1 cellular context compared by ENCODE assay signal in the genomic region with DNA sequence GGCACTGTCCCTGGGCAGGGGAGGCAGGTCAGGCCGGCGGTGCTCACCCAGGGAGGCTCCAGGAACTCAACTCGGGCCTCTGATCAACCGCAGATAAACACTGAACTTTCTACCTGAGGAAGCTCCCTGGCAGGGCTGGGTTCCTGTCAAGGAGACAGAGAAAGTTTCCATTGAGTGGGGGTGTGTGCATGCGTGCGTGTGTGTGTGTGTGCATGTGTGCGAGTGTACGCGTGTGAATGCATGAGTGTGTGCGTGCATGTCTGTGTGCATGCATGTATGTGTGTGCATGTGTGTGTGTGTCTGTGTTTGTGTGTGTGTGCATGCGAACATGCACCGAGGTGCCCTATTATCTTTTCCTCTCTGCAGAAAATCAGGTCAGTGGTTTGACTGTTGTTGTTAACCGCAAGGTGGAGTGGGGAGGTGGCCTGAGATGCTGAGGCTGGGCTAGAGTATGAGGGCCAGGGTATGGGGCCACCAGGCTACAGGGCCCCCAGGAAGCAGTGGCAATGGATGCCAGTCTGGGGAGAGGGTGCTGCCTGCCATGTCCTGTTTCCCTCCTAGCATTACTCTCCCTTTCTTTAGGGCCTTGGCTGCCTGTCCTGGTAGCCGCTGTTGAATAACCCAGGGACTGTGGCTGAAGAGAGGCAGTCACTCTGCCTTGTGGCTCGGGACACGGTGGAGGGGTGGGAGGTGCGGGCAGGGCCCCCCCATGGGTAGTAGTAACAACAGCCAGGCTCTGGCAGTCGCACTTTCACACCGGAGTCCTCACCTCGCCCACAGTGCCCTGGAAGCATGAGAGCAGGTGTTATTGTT.
A peak's percentile ranks its signal among the peaks of the same experiment; 100 is the strongest.
TF ChIP-seq lines count a peak whose summit lies in the region.

No MANE protein-coding gene starts in this region.

TF ChIP-seq in HepG2, 621 proteins besides CTCF, POLR2A, EP300 and RAD21 (continued from another document and continues in another):
- TF ChIP-seq, protein P1, sequence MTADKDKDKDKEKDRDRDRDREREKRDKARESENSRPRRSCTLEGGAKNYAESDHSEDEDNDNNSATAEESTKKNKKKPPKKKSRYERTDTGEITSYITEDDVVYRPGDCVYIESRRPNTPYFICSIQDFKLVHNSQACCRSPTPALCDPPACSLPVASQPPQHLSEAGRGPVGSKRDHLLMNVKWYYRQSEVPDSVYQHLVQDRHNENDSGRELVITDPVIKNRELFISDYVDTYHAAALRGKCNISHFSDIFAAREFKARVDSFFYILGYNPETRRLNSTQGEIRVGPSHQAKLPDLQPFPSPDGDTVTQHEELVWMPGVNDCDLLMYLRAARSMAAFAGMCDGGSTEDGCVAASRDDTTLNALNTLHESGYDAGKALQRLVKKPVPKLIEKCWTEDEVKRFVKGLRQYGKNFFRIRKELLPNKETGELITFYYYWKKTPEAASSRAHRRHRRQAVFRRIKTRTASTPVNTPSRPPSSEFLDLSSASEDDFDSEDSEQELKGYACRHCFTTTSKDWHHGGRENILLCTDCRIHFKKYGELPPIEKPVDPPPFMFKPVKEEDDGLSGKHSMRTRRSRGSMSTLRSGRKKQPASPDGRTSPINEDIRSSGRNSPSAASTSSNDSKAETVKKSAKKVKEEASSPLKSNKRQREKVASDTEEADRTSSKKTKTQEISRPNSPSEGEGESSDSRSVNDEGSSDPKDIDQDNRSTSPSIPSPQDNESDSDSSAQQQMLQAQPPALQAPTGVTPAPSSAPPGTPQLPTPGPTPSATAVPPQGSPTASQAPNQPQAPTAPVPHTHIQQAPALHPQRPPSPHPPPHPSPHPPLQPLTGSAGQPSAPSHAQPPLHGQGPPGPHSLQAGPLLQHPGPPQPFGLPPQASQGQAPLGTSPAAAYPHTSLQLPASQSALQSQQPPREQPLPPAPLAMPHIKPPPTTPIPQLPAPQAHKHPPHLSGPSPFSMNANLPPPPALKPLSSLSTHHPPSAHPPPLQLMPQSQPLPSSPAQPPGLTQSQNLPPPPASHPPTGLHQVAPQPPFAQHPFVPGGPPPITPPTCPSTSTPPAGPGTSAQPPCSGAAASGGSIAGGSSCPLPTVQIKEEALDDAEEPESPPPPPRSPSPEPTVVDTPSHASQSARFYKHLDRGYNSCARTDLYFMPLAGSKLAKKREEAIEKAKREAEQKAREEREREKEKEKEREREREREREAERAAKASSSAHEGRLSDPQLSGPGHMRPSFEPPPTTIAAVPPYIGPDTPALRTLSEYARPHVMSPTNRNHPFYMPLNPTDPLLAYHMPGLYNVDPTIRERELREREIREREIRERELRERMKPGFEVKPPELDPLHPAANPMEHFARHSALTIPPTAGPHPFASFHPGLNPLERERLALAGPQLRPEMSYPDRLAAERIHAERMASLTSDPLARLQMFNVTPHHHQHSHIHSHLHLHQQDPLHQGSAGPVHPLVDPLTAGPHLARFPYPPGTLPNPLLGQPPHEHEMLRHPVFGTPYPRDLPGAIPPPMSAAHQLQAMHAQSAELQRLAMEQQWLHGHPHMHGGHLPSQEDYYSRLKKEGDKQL (CRISPR knock-in tag; IDR thresholded peaks at IDR 0.05; ENCODE audit: low read depth) = no peak
- TF ChIP-seq, protein P2, sequence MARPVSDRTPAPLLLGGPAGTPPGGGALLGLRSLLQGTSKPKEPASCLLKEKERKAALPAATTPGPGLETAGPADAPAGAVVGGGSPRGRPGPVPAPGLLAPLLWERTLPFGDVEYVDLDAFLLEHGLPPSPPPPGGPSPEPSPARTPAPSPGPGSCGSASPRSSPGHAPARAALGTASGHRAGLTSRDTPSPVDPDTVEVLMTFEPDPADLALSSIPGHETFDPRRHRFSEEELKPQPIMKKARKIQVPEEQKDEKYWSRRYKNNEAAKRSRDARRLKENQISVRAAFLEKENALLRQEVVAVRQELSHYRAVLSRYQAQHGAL (CRISPR knock-in tag; IDR thresholded peaks at IDR 0.05; ENCODE audit: not compliant biosample characterization) = no peak
- TF ChIP-seq, protein P3, sequence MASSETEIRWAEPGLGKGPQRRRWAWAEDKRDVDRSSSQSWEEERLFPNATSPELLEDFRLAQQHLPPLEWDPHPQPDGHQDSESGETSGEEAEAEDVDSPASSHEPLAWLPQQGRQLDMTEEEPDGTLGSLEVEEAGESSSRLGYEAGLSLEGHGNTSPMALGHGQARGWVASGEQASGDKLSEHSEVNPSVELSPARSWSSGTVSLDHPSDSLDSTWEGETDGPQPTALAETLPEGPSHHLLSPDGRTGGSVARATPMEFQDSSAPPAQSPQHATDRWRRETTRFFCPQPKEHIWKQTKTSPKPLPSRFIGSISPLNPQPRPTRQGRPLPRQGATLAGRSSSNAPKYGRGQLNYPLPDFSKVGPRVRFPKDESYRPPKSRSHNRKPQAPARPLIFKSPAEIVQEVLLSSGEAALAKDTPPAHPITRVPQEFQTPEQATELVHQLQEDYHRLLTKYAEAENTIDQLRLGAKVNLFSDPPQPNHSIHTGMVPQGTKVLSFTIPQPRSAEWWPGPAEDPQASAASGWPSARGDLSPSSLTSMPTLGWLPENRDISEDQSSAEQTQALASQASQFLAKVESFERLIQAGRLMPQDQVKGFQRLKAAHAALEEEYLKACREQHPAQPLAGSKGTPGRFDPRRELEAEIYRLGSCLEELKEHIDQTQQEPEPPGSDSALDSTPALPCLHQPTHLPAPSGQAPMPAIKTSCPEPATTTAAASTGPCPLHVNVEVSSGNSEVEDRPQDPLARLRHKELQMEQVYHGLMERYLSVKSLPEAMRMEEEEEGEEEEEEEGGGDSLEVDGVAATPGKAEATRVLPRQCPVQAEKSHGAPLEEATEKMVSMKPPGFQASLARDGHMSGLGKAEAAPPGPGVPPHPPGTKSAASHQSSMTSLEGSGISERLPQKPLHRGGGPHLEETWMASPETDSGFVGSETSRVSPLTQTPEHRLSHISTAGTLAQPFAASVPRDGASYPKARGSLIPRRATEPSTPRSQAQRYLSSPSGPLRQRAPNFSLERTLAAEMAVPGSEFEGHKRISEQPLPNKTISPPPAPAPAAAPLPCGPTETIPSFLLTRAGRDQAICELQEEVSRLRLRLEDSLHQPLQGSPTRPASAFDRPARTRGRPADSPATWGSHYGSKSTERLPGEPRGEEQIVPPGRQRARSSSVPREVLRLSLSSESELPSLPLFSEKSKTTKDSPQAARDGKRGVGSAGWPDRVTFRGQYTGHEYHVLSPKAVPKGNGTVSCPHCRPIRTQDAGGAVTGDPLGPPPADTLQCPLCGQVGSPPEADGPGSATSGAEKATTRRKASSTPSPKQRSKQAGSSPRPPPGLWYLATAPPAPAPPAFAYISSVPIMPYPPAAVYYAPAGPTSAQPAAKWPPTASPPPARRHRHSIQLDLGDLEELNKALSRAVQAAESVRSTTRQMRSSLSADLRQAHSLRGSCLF (CRISPR knock-in tag; IDR thresholded peaks at IDR 0.05; ENCODE audit: borderline replicate concordance) = no peak
- TF ChIP-seq ZNF446 (CRISPR knock-in tag; IDR thresholded peaks at IDR 0.05) = no peak
- TF ChIP-seq, protein P4, sequence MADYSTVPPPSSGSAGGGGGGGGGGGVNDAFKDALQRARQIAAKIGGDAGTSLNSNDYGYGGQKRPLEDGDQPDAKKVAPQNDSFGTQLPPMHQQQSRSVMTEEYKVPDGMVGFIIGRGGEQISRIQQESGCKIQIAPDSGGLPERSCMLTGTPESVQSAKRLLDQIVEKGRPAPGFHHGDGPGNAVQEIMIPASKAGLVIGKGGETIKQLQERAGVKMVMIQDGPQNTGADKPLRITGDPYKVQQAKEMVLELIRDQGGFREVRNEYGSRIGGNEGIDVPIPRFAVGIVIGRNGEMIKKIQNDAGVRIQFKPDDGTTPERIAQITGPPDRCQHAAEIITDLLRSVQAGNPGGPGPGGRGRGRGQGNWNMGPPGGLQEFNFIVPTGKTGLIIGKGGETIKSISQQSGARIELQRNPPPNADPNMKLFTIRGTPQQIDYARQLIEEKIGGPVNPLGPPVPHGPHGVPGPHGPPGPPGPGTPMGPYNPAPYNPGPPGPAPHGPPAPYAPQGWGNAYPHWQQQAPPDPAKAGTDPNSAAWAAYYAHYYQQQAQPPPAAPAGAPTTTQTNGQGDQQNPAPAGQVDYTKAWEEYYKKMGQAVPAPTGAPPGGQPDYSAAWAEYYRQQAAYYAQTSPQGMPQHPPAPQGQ (CRISPR knock-in tag; IDR thresholded peaks at IDR 0.05; ENCODE audit: borderline replicate concordance) = no peak
- TF ChIP-seq ZNF891 (CRISPR knock-in tag; IDR thresholded peaks at IDR 0.05) = 0 out of 2 replicates have a peak, but pooled peaks have one; percentile 20
- TF ChIP-seq KMT2B (CRISPR knock-in tag; IDR thresholded peaks at IDR 0.05) = no peak
- TF ChIP-seq, protein P5, sequence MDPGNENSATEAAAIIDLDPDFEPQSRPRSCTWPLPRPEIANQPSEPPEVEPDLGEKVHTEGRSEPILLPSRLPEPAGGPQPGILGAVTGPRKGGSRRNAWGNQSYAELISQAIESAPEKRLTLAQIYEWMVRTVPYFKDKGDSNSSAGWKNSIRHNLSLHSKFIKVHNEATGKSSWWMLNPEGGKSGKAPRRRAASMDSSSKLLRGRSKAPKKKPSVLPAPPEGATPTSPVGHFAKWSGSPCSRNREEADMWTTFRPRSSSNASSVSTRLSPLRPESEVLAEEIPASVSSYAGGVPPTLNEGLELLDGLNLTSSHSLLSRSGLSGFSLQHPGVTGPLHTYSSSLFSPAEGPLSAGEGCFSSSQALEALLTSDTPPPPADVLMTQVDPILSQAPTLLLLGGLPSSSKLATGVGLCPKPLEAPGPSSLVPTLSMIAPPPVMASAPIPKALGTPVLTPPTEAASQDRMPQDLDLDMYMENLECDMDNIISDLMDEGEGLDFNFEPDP (CRISPR knock-in tag; conservative IDR thresholded peaks at IDR 0.05) = no peak
- TF ChIP-seq, protein P6, sequence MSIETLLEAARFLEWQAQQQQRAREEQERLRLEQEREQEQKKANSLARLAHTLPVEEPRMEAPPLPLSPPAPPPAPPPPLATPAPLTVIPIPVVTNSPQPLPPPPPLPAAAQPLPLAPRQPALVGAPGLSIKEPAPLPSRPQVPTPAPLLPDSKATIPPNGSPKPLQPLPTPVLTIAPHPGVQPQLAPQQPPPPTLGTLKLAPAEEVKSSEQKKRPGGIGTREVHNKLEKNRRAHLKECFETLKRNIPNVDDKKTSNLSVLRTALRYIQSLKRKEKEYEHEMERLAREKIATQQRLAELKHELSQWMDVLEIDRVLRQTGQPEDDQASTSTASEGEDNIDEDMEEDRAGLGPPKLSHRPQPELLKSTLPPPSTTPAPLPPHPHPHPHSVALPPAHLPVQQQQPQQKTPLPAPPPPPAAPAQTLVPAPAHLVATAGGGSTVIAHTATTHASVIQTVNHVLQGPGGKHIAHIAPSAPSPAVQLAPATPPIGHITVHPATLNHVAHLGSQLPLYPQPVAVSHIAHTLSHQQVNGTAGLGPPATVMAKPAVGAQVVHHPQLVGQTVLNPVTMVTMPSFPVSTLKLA (IDR thresholded peaks at IDR 0.05) = no peak
- no peak for TF ChIP-seq ZFYVE20 (CRISPR knock-in tag; IDR thresholded peaks at IDR 0.05; ENCODE audit: borderline replicate concordance, low read depth)
- TF ChIP-seq, protein P7, sequence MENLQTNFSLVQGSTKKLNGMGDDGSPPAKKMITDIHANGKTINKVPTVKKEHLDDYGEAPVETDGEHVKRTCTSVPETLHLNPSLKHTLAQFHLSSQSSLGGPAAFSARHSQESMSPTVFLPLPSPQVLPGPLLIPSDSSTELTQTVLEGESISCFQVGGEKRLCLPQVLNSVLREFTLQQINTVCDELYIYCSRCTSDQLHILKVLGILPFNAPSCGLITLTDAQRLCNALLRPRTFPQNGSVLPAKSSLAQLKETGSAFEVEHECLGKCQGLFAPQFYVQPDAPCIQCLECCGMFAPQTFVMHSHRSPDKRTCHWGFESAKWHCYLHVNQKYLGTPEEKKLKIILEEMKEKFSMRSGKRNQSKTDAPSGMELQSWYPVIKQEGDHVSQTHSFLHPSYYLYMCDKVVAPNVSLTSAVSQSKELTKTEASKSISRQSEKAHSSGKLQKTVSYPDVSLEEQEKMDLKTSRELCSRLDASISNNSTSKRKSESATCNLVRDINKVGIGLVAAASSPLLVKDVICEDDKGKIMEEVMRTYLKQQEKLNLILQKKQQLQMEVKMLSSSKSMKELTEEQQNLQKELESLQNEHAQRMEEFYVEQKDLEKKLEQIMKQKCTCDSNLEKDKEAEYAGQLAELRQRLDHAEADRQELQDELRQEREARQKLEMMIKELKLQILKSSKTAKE (CRISPR knock-in tag; IDR thresholded peaks at IDR 0.05; ENCODE audit: borderline replicate concordance) = 0 out of 2 replicates have a peak, but pooled peaks have one; percentile 38
- no peak for TF ChIP-seq ZNF713 (CRISPR knock-in tag; IDR thresholded peaks at IDR 0.05)
- TF ChIP-seq, protein P8, sequence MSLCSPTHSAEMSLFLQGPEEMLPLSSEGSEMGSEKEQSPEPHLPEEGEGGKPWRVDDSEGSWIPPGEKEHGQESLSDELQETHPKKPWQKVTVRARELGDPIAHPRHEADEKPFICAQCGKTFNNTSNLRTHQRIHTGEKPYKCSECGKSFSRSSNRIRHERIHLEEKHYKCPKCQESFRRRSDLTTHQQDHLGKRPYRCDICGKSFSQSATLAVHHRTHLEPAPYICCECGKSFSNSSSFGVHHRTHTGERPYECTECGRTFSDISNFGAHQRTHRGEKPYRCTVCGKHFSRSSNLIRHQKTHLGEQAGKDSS (CRISPR knock-in tag; IDR thresholded peaks at IDR 0.05; ENCODE audit: borderline replicate concordance, low read depth) = no peak
- TF ChIP-seq KLF12 (CRISPR knock-in tag; IDR thresholded peaks at IDR 0.05; ENCODE audit: borderline replicate concordance) = no peak
- no peak for TF ChIP-seq ZNF207 (IDR thresholded peaks at IDR 0.05; ENCODE audit: borderline replicate concordance)
- no peak for TF ChIP-seq MAFG (CRISPR knock-in tag; IDR thresholded peaks at IDR 0.05)
- TF ChIP-seq, protein P9, sequence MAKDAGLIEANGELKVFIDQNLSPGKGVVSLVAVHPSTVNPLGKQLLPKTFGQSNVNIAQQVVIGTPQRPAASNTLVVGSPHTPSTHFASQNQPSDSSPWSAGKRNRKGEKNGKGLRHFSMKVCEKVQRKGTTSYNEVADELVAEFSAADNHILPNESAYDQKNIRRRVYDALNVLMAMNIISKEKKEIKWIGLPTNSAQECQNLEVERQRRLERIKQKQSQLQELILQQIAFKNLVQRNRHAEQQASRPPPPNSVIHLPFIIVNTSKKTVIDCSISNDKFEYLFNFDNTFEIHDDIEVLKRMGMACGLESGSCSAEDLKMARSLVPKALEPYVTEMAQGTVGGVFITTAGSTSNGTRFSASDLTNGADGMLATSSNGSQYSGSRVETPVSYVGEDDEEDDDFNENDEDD (CRISPR knock-in tag; IDR thresholded peaks at IDR 0.05; ENCODE audit: borderline replicate concordance) = no peak
- TF ChIP-seq KAT7 (CRISPR knock-in tag; IDR thresholded peaks at IDR 0.05; ENCODE audit: borderline replicate concordance) = no peak
- TF ChIP-seq GTF2F1 (IDR thresholded peaks at IDR 0.05; ENCODE audit: low read length) = no peak
- TF ChIP-seq, protein P10, sequence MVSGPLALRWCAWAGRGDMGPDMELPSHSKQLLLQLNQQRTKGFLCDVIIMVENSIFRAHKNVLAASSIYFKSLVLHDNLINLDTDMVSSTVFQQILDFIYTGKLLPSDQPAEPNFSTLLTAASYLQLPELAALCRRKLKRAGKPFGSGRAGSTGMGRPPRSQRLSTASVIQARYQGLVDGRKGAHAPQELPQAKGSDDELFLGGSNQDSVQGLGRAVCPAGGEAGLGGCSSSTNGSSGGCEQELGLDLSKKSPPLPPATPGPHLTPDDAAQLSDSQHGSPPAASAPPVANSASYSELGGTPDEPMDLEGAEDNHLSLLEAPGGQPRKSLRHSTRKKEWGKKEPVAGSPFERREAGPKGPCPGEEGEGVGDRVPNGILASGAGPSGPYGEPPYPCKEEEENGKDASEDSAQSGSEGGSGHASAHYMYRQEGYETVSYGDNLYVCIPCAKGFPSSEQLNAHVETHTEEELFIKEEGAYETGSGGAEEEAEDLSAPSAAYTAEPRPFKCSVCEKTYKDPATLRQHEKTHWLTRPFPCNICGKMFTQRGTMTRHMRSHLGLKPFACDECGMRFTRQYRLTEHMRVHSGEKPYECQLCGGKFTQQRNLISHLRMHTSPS (CRISPR knock-in tag; IDR thresholded peaks at IDR 0.05; ENCODE audit: low read depth) = no peak; the same call in 1 of the 2 replicates
